8 cellular contexts compared by ENCODE assay signal in the genomic region with DNA sequence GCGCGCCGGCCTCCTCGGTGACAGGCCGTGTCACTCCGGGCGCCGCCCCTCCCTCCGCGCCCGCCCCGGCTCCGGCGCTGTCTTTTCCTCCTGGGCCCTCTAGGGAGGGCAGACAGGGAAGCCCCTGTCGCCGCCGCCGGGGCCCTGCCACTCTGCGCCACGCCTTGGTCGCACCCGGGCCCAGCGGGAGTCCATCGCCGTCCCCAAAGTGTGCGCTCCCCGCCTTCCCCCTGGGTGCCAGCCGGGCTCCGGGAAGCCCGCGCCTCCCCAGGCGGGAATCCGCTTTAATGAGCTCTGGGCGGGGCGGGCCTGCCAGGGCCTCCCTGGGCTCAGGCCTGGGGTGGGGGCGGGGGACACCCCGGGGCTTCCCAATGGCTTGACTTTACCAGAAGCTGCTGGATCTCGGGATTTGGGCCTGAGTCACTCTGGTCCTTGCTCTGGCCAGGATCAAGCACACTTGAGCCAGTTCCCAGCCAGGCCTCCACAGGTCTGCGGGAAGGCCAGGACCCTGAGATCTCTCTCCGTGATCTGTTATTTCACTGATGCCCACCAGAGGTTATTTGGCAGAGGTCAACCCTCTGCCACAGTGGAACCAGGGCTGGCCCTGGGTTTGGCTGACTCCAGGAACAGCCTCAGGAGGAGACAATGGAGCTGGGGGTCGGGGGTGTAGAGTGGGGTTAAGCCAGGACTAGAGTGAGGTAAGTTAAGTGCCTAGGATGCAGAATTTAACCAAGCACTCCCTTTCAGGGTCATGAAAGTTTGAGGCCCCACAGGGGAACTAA.
DNase-seq lines count a peak whose midpoint lies in the region; ATAC-seq and TF ChIP-seq lines count a peak whose summit lies in the region.

No MANE protein-coding gene starts in this region.

- no peaks in the 10 kb centered on the region for H3K9me3 Mint-ChIP-seq in GM23338
- H3K9me3 Mint-ChIP-seq in activated T-helper 2 cell treated with anti-CD3 and anti-CD28 coated beads, Interferon-gamma antibody, Interleukin-2, Interleukin-4, amounts not matched to agents 10 μg/mL and 5 μg/mL and 100 μg/mL, durations not matched to agents 14 hours and 24 hours and 36 hours = no peaks in the 10 kb centered on the region

- H3K27me3 Mint-ChIP-seq in GM23338 (ENCODE audit: insufficient read depth, low read depth, poor library complexity) = peaks cover 40% of the 10 kb centered on the region
- no peaks in the 10 kb centered on the region for H3K27me3 Mint-ChIP-seq in activated T-helper 2 cell treated with anti-CD3 and anti-CD28 coated beads, Interferon-gamma antibody, Interleukin-2, Interleukin-4, amounts not matched to agents 10 μg/mL and 5 μg/mL and 100 μg/mL, durations not matched to agents 14 hours and 24 hours and 36 hours (ENCODE audit: low read depth)

- H3K4me3 Mint-ChIP-seq in GM23338 = peak overlapping the region; percentile 72
- H3K4me3 Mint-ChIP-seq in activated T-helper 2 cell treated with anti-CD3 and anti-CD28 coated beads, Interferon-gamma antibody, Interleukin-2, Interleukin-4, amounts not matched to agents 10 μg/mL and 5 μg/mL and 100 μg/mL, durations not matched to agents 14 hours and 24 hours and 36 hours (ENCODE audit: low read depth) = peak overlapping the region; percentile 67

- no peaks in the 10 kb centered on the region for H3K36me3 ChIP-seq in GM23338 (ENCODE audit: insufficient read depth)
- H3K36me3 ChIP-seq in cardiac muscle cell = no peaks in the 10 kb centered on the region

- H3K27ac ChIP-seq in GM23338 (ENCODE audit: low read depth) (no peak overlapping the region), cardiac muscle cell (peak overlapping the region; percentile 65)

- no peaks in the 10 kb centered on the region for H3K9me2 ChIP-seq in GM23338 (ENCODE audit: insufficient read depth)

- ATAC-seq in GM23338 = peak; percentile 69

- no peaks in the 10 kb centered on the region for H3K9me3 ChIP-seq in cardiac muscle cell (ENCODE audit: low read depth)

- TF ChIP-seq CTCF in GM12865 (IDR thresholded peaks at IDR 0.05; ENCODE audit: insufficient read depth, low read depth, low read length, missing control alignments) (no peak), GM23338 (conservative IDR thresholded peaks at IDR 0.05; ENCODE audit: low read depth in 2 of 2) (no peak), NB4 (IDR thresholded peaks at IDR 0.05; ENCODE audit: low read depth, low read length) (no peak), cardiac muscle cell (IDR thresholded peaks at IDR 0.05; ENCODE audit: low read depth, low read length) (no peak)

- peaks cover 39% of the 10 kb centered on the region for H3K27me3 ChIP-seq in GM23338 (ENCODE audit: insufficient read depth)
- peaks cover 30% of the 10 kb centered on the region for H3K27me3 ChIP-seq in cardiac muscle cell

- peaks cover 5% of the 10 kb centered on the region; the same call in 2 of the 3 replicates for H3K4me1 Mint-ChIP-seq in GM23338
- H3K4me1 Mint-ChIP-seq in activated T-helper 2 cell treated with anti-CD3 and anti-CD28 coated beads, Interferon-gamma antibody, Interleukin-2, Interleukin-4, amounts not matched to agents 10 μg/mL and 5 μg/mL and 100 μg/mL, durations not matched to agents 14 hours and 24 hours and 36 hours (ENCODE audit: low read depth) = peaks cover 75% of the 10 kb centered on the region

- H3K36me3 Mint-ChIP-seq in GM23338 (ENCODE audit: low read depth) = no peaks in the 10 kb centered on the region
- H3K36me3 Mint-ChIP-seq in activated T-helper 2 cell treated with anti-CD3 and anti-CD28 coated beads, Interferon-gamma antibody, Interleukin-2, Interleukin-4, amounts not matched to agents 10 μg/mL and 5 μg/mL and 100 μg/mL, durations not matched to agents 14 hours and 24 hours and 36 hours (ENCODE audit: low read depth) = peaks cover 28% of the 10 kb centered on the region

- H3K4me1 ChIP-seq in GM23338 (ENCODE audit: insufficient read depth) = peaks cover 3% of the 10 kb centered on the region; the same call in 1 of the 2 replicates
- no peaks in the 10 kb centered on the region for H3K4me1 ChIP-seq in cardiac muscle cell (ENCODE audit: low read depth)

- H3K4me2 ChIP-seq in GM23338 = peak overlapping the region; percentile 86

- DNase-seq in GM12865 (ENCODE audit: low read depth) (peak; percentile 55), GM23338 (ENCODE audit: low spot score) (peak; percentile 54), NB4 (ENCODE audit: low read depth) (peak; percentile 22), cardiac muscle cell (ENCODE audit: low read depth in 1 of 2, low spot score in 1 of 2) (peak; percentile 68), pons (ENCODE audit: low spot score) (peak; percentile 34), NCI-H1092 (lab: John Stamatoyannopoulos, UW) (no peak), DMS153 (lab: John Stamatoyannopoulos, UW) (no peak)
- no peak for DNase-seq in activated T-helper 2 cell treated with anti-CD3 and anti-CD28 coated beads, Interferon-gamma antibody, Interleukin-2, Interleukin-4, amounts not matched to agents 10 μg/mL and 5 μg/mL and 100 μg/mL, durations not matched to agents 14 hours and 24 hours and 36 hours (ENCODE audit: low spot score)

- H2AFZ ChIP-seq in GM23338 = peak overlapping the region; percentile 23; the same call in 1 of the 2 replicates

- H3F3A ChIP-seq in GM23338 (replicated peaks; ENCODE audit: low read depth) = no peaks in the 10 kb centered on the region

- intact Hi-C loops in activated T-helper 2 cell treated with anti-CD3 and anti-CD28 coated beads, Interferon-gamma antibody, Interleukin-2, Interleukin-4, amounts not matched to agents 10 μg/mL and 5 μg/mL and 100 μg/mL, durations not matched to agents 14 hours and 24 hours and 36 hours (cut with micrococcal nuclease) = loop anchor here (5.0 kb wide), 1 partner anchor 149 kb away; no protein-coding TSS in a partner anchor

- H4K20me1 ChIP-seq in GM23338 (replicated peaks; ENCODE audit: insufficient read depth) = peaks cover 6% of the 10 kb centered on the region; the same call in 1 of the 2 replicates

- H3K27ac Mint-ChIP-seq in GM23338 = no peak overlapping the region
- peak overlapping the region; percentile 71 for H3K27ac Mint-ChIP-seq in activated T-helper 2 cell treated with anti-CD3 and anti-CD28 coated beads, Interferon-gamma antibody, Interleukin-2, Interleukin-4, amounts not matched to agents 10 μg/mL and 5 μg/mL and 100 μg/mL, durations not matched to agents 14 hours and 24 hours and 36 hours

- no peak for TF ChIP-seq POLR2A in NB4 (IDR thresholded peaks at IDR 0.05; ENCODE audit: extremely low read depth, insufficient read length)

- H3K79me2 ChIP-seq in GM23338 (replicated peaks; ENCODE audit: insufficient read depth) = no peaks in the 10 kb centered on the region

- H3K4me3 ChIP-seq in GM12865 (ENCODE audit: low read depth, low read length) (peak overlapping the region; percentile 49), GM23338 (peak overlapping the region; percentile 71), NB4 (ENCODE audit: low read depth, low read length) (no peak overlapping the region), cardiac muscle cell (peak overlapping the region; percentile 94)

TF ChIP-seq in GM23338, 12 proteins besides CTCF, POLR2A, EP300 and RAD21:
- TF ChIP-seq ZNF114 (CRISPR knock-in tag; IDR thresholded peaks at IDR 0.05) (no peak), ZNF331 (CRISPR knock-in tag; IDR thresholded peaks at IDR 0.05; ENCODE audit: low read depth) (no peak)

Comparison
In these comparisons a context has a peak if more than half of its experiments do, and no peak if none do; other contexts are left out.
1. DNase-seq: peak in GM12865 (single experiment), GM23338 (single experiment), NB4 (single experiment), cardiac muscle cell (2 of 2) and pons (single experiment); none in activated T-helper 2 cell treated with anti-CD3 and anti-CD28 coated beads, Interferon-gamma antibody, Interleukin-2, Interleukin-4, amounts not matched to agents 10 μg/mL and 5 μg/mL and 100 μg/mL, durations not matched to agents 14 hours and 24 hours and 36 hours (single experiment), NCI-H1092 (single experiment) and DMS153 (single experiment).